In the genomic region with DNA sequence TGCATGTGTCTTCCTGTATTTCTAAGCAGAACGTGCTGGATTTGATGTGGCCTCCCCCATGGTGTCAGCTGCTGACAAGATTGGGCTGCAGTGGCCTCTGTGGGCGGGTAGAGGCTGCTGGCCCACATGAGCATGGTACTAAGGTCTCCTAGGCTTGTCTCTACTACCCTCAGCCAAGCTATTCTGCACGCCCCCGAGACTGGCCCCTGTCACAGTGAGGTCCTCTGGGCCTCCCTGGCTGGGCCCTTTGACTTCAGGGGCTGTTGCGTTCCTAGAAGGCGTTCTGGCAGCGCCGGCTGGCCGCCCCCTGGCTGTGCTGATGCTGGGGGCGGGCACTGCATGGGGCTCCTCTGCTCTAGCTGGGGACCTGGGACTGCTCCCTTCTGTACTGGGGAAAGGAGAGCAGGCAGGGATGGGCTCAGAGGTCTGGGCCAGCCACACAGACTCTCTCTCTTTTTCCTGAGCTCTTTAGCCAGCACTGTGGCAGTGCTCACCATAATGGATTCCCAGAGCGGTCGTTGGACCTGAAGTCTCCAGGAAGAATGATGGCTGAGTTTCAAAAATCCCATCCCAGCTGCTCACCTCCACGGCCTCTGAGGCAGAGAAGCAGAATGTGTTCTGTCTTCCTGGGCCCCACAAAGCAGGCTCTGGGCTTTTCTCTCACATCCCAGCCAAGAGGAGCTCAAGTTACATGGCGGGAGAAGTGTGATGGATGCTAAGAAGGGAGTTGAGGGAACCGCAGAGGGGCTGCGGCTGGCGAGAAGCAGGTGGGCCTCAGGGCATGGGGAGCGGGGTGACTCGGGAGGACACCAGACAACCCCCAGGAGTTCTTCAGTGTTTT, we compare ENCODE assay signal across 1 cellular context.
TF ChIP-seq lines count a peak whose summit lies in the region.

No MANE protein-coding gene starts in this region.

TF ChIP-seq in HEK293, 187 proteins besides CTCF, POLR2A, EP300 and RAD21:
- TF ChIP-seq ZNF280D (tag by site-specific recombination; IDR thresholded peaks at IDR 0.05) (no peak), BCL11B (tag by site-specific recombination; IDR thresholded peaks at IDR 0.05; ENCODE audit: low read depth) (no peak), ZBTB20 (tag by site-specific recombination; IDR thresholded peaks at IDR 0.05) (no peak), ZNF132 (tag by site-specific recombination; IDR thresholded peaks at IDR 0.05; ENCODE audit: borderline replicate concordance) (no peak), ZNF830 (tag by site-specific recombination; IDR thresholded peaks at IDR 0.05; ENCODE audit: low read depth) (no peak), ZNF19 (tag by site-specific recombination; IDR thresholded peaks at IDR 0.05; ENCODE audit: low read depth) (no peak), GLIS1 (tag by site-specific recombination; IDR thresholded peaks at IDR 0.05) (peak; percentile 34), KLF17 (tag by site-specific recombination; IDR thresholded peaks at IDR 0.05) (no peak), ZNF561 (tag by site-specific recombination; IDR thresholded peaks at IDR 0.05; ENCODE audit: borderline replicate concordance) (no peak), ZFHX2 (tag by site-specific recombination; conservative IDR thresholded peaks at IDR 0.05) (peak; percentile 62), ZNF266 (tag by site-specific recombination; IDR thresholded peaks at IDR 0.05; ENCODE audit: low read depth) (no peak), ATF2 (tag by site-specific recombination; IDR thresholded peaks at IDR 0.05; ENCODE audit: low read depth) (no peak), MEIS1 (CRISPR knock-in tag; IDR thresholded peaks at IDR 0.05; ENCODE audit: borderline replicate concordance) (no peak)
- TF ChIP-seq, protein P1, sequence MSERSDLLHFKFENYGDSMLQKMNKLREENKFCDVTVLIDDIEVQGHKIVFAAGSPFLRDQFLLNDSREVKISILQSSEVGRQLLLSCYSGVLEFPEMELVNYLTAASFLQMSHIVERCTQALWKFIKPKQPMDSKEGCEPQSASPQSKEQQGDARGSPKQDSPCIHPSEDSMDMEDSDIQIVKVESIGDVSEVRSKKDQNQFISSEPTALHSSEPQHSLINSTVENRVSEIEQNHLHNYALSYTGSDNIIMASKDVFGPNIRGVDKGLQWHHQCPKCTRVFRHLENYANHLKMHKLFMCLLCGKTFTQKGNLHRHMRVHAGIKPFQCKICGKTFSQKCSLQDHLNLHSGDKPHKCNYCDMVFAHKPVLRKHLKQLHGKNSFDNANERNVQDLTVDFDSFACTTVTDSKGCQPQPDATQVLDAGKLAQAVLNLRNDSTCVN (tag by site-specific recombination; optimal IDR thresholded peaks at IDR 0.05): no peak
- TF ChIP-seq, protein P2, sequence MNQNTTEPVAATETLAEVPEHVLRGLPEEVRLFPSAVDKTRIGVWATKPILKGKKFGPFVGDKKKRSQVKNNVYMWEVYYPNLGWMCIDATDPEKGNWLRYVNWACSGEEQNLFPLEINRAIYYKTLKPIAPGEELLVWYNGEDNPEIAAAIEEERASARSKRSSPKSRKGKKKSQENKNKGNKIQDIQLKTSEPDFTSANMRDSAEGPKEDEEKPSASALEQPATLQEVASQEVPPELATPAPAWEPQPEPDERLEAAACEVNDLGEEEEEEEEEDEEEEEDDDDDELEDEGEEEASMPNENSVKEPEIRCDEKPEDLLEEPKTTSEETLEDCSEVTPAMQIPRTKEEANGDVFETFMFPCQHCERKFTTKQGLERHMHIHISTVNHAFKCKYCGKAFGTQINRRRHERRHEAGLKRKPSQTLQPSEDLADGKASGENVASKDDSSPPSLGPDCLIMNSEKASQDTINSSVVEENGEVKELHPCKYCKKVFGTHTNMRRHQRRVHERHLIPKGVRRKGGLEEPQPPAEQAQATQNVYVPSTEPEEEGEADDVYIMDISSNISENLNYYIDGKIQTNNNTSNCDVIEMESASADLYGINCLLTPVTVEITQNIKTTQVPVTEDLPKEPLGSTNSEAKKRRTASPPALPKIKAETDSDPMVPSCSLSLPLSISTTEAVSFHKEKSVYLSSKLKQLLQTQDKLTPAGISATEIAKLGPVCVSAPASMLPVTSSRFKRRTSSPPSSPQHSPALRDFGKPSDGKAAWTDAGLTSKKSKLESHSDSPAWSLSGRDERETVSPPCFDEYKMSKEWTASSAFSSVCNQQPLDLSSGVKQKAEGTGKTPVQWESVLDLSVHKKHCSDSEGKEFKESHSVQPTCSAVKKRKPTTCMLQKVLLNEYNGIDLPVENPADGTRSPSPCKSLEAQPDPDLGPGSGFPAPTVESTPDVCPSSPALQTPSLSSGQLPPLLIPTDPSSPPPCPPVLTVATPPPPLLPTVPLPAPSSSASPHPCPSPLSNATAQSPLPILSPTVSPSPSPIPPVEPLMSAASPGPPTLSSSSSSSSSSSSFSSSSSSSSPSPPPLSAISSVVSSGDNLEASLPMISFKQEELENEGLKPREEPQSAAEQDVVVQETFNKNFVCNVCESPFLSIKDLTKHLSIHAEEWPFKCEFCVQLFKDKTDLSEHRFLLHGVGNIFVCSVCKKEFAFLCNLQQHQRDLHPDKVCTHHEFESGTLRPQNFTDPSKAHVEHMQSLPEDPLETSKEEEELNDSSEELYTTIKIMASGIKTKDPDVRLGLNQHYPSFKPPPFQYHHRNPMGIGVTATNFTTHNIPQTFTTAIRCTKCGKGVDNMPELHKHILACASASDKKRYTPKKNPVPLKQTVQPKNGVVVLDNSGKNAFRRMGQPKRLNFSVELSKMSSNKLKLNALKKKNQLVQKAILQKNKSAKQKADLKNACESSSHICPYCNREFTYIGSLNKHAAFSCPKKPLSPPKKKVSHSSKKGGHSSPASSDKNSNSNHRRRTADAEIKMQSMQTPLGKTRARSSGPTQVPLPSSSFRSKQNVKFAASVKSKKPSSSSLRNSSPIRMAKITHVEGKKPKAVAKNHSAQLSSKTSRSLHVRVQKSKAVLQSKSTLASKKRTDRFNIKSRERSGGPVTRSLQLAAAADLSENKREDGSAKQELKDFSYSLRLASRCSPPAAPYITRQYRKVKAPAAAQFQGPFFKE (tag by site-specific recombination; IDR thresholded peaks at IDR 0.05; ENCODE audit: borderline replicate concordance): no peak
TF ChIP-seq in HEK293: peak in this region for 2.
